Comparison of ENCODE assay signal across 8 cellular contexts in the genomic region with DNA sequence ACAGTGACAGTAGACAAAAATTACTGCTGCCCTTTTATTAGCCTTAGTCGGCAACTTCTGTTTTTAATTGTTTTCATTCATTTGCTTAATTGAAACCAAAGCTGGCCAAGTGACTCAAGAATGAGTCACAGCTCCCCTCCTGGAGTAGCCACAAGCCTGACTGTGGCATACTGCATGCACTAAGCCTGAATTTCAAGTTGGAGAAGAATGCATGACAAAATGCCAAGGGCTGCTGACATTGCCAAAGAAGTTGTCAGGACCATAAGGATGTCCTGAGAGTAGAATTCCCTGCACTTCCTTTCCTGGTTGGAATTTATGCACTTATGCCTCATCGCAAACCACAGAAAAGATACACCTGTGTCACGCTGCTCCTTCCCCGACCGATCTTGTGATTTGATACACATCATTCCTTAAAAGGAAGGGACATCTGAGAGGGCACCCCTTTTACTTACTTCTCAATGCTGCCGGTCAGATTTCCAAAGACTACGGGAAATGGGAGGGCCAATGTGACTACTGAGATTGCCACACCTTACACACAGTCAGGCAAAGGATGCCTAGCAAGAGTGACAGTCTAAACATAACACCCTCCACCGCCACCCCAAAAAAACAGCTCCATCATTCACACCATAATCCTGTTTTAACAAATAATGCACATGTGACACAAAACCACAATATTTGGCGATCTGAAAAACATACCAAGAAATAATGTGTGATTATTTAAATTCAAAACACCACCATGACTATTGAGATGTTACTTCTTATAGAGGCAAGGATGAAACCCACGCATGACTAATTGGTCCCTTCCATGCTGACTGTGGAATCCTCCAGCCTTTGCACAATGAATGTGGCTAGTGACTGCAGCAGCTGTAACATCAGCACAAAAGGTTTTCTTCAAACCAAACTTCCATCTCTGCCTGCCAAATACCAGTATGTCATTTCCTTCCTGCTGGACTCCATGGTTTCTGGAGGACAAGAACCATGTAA. TPM values are rescaled to one million over a fixed set of nuclear protein-coding genes. Genes with fewer than 3 reads are reported as not detected.
A peak's percentile ranks its signal among the peaks of the same experiment; 100 is the strongest.
DNase-seq lines count a peak whose midpoint lies in the region; ATAC-seq and TF ChIP-seq lines count a peak whose summit lies in the region.

No MANE protein-coding gene starts in this region.

- TF ChIP-seq CTCF in HFFc6 (IDR thresholded peaks at IDR 0.05) (no peak), spleen (IDR thresholded peaks at IDR 0.05 in 8 of 11, conservative IDR thresholded peaks at IDR 0.05 in 3 of 11) (no peak)

- H3K27me3 ChIP-seq in spleen (replicated peaks in 1 of 7): no peaks in the 10 kb centered on the region

- H3K27ac Mint-ChIP-seq in HFFc6: peak overlapping the region; percentile 6; the same call in 1 of the 2 replicates
- peak overlapping the region; percentile 83 for H3K27ac Mint-ChIP-seq in activated T-helper 1 cell treated with anti-CD3 and anti-CD28 coated beads, Interleukin-12 subunit alpha, Interleukin-12 subunit beta, Interleukin-2, Interleukin-4 antibody, amounts not matched to agents 30 ng/mL and 10 ng/mL and 1 ng/mL, durations not matched to agents 14 hours and 24 hours and 36 hours

- peaks cover 28% of the 10 kb centered on the region for H3K4me1 Mint-ChIP-seq in HFFc6 (ENCODE audit: low read depth)
- H3K4me1 Mint-ChIP-seq in activated T-helper 1 cell treated with anti-CD3 and anti-CD28 coated beads, Interleukin-12 subunit alpha, Interleukin-12 subunit beta, Interleukin-2, Interleukin-4 antibody, amounts not matched to agents 30 ng/mL and 10 ng/mL and 1 ng/mL, durations not matched to agents 14 hours and 24 hours and 36 hours (ENCODE audit: low read depth): peaks cover 57% of the 10 kb centered on the region

- peak overlapping the region; percentile 36 to 90 (median 75) for H3K27ac ChIP-seq in spleen

- H3K36me3 Mint-ChIP-seq in HFFc6 (ENCODE audit: low read depth): no peaks in the 10 kb centered on the region
- H3K36me3 Mint-ChIP-seq in activated T-helper 1 cell treated with anti-CD3 and anti-CD28 coated beads, Interleukin-12 subunit alpha, Interleukin-12 subunit beta, Interleukin-2, Interleukin-4 antibody, amounts not matched to agents 30 ng/mL and 10 ng/mL and 1 ng/mL, durations not matched to agents 14 hours and 24 hours and 36 hours (ENCODE audit: low read depth): no peaks in the 10 kb centered on the region

- H3K36me3 ChIP-seq in spleen: no peaks in the 10 kb centered on the region

- no peak for ATAC-seq in GM21737 (IDR thresholded peaks at IDR 0.05; ENCODE audit: unreplicated experiment)

- H3K4me3 Mint-ChIP-seq in HFFc6: no peak overlapping the region
- H3K4me3 Mint-ChIP-seq in activated T-helper 1 cell treated with anti-CD3 and anti-CD28 coated beads, Interleukin-12 subunit alpha, Interleukin-12 subunit beta, Interleukin-2, Interleukin-4 antibody, amounts not matched to agents 30 ng/mL and 10 ng/mL and 1 ng/mL, durations not matched to agents 14 hours and 24 hours and 36 hours: peak overlapping the region; percentile 70

- intact Hi-C loops in activated T-helper 1 cell treated with anti-CD3 and anti-CD28 coated beads, Interleukin-12 subunit alpha, Interleukin-12 subunit beta, Interleukin-2, Interleukin-4 antibody, amounts not matched to agents 30 ng/mL and 10 ng/mL and 1 ng/mL, durations not matched to agents 14 hours and 24 hours and 36 hours (cut with micrococcal nuclease): loop anchor here (1.0 to 10.0 kb wide), 6 partner anchors 41 to 711 kb away; partner anchors contain the start of gene EEIG2
- intact Hi-C loops in spleen (cut with DNase I; ENCODE audit: low total_unique reads): no loop called here

- WGBS in spleen, 5 donors: 23 to 53% (median 26%) methylated on average over 10 of the region's 10 CpGs

- H3K9me3 Mint-ChIP-seq in HFFc6: no peaks in the 10 kb centered on the region
- H3K9me3 Mint-ChIP-seq in activated T-helper 1 cell treated with anti-CD3 and anti-CD28 coated beads, Interleukin-12 subunit alpha, Interleukin-12 subunit beta, Interleukin-2, Interleukin-4 antibody, amounts not matched to agents 30 ng/mL and 10 ng/mL and 1 ng/mL, durations not matched to agents 14 hours and 24 hours and 36 hours: peaks cover 6% of the 10 kb centered on the region

- no peaks in the 10 kb centered on the region for H3K9me3 ChIP-seq in spleen

- TF ChIP-seq POLR2A in spleen (IDR thresholded peaks at IDR 0.05): no peak

- peak overlapping the region in 1 of 8 donors; percentile 46 for H3K4me3 ChIP-seq in spleen

- peaks cover 21% of the 10 kb centered on the region for H3K27me3 Mint-ChIP-seq in HFFc6 (ENCODE audit: insufficient read depth)
- no peaks in the 10 kb centered on the region for H3K27me3 Mint-ChIP-seq in activated T-helper 1 cell treated with anti-CD3 and anti-CD28 coated beads, Interleukin-12 subunit alpha, Interleukin-12 subunit beta, Interleukin-2, Interleukin-4 antibody, amounts not matched to agents 30 ng/mL and 10 ng/mL and 1 ng/mL, durations not matched to agents 14 hours and 24 hours and 36 hours (ENCODE audit: insufficient read depth)

- peaks cover 31 to 100% (median 64%) of the 10 kb centered on the region in 6 donors for H3K4me1 ChIP-seq in spleen

- DNase-seq in ELF-1 (ENCODE audit: low read depth, low spot score): peak; percentile 74
- DNase-seq in HFFc6: peak; percentile 89
- peak; percentile 91 for DNase-seq in NCI-H446 treated with DMSO at 0.1 percent for 48 hours (lab: John Stamatoyannopoulos, UW)
- DNase-seq in activated T-helper 1 cell treated with anti-CD3 and anti-CD28 coated beads, Interleukin-12 subunit alpha, Interleukin-12 subunit beta, Interleukin-2, Interleukin-4 antibody, amounts not matched to agents 30 ng/mL and 10 ng/mL and 1 ng/mL, durations not matched to agents 14 hours and 24 hours and 36 hours (ENCODE audit: low spot score): no peak
- DNase-seq in glomerular visceral epithelial cell (ENCODE audit: extremely low spot score): peak; percentile 78
- no peak for DNase-seq in spleen
- no peak for DNase-seq in DMS153 treated with DMSO at 0.1 percent for 48 hours (lab: John Stamatoyannopoulos, UW; ENCODE audit: unreplicated experiment)

RNA-seq across cellular contexts. Expression of gene VAV3, which starts 28.2 kb away (rescaled TPM):
- total RNA-seq in HFFc6 (2021; fragmentation: NEBNext Ultra II Directional; extraction: Animal tissue kit (Norgen Biotek cat#: 25700)): not detected
- 5.3 and 6.1 TPM in 2 replicates for total RNA-seq in activated T-helper 1 cell treated with anti-CD3 and anti-CD28 coated beads, Interleukin-12 subunit alpha, Interleukin-12 subunit beta, Interleukin-2, Interleukin-4 antibody, amounts not matched to agents 30 ng/mL and 10 ng/mL and 1 ng/mL, durations not matched to agents 14 hours and 24 hours and 36 hours
- 10 to 100 TPM; 28.2 to 63.0 (median 50.0) TPM for total RNA-seq in spleen
- 10 to 100 TPM; 10.5 to 13.8 (median 13.1) TPM for polyA plus RNA-seq in spleen

Comparison
In these comparisons a context has a peak if more than half of its experiments do, and no peak if none do; other contexts are left out.
1. DNase-seq: peak in ELF-1 (single experiment), HFFc6 (single experiment), NCI-H446 treated with DMSO at 0.1 percent for 48 hours (single experiment) and glomerular visceral epithelial cell (single experiment); none in activated T-helper 1 cell treated with anti-CD3 and anti-CD28 coated beads, Interleukin-12 subunit alpha, Interleukin-12 subunit beta, Interleukin-2, Interleukin-4 antibody, amounts not matched to agents 30 ng/mL and 10 ng/mL and 1 ng/mL, durations not matched to agents 14 hours and 24 hours and 36 hours (single experiment), spleen (single experiment) and DMS153 treated with DMSO at 0.1 percent for 48 hours (single experiment).